Comparison of ENCODE assay signal across 8 cellular contexts in genomic region chr1:161044535-161044907, GRCh38. TPM values are rescaled to one million over a fixed set of nuclear protein-coding genes. Genes with fewer than 3 reads are reported as not detected.
A peak's percentile ranks its signal among the peaks of the same experiment; 100 is the strongest.
DNase-seq lines count a peak whose midpoint lies in the region; ATAC-seq and TF ChIP-seq lines count a peak whose summit lies in the region.

No MANE protein-coding gene starts in this region.

- H3K4me1 ChIP-seq in testis, result peaks cover 8% of the 10 kb centered on the region

- TF ChIP-seq CTCF in kidney epithelial cell (IDR thresholded peaks at IDR 0.05; ENCODE audit: insufficient read depth, low read length, poor library complexity, severe bottlenecking) (no peak), testis (IDR thresholded peaks at IDR 0.05) (no peak)

- no peak for DNase-seq in T-helper 1 cell
- DNase-seq in activated naive CD8-positive, alpha-beta T cell treated with anti-CD3 and anti-CD28 coated beads, Interleukin-2, amount 50 U/mL, for 24 hours, result no peak
- no peak for DNase-seq in kidney epithelial cell (ENCODE audit: low read depth)
- DNase-seq in testis, result no peak
- no peak for DNase-seq in RPMI8226
- DNase-seq in NCI-H345 treated with DMSO at 0.1 percent for 48 hours (lab: John Stamatoyannopoulos, UW; ENCODE audit: unreplicated experiment), result no peak

- intact Hi-C loops in testis (cut with DNase I; ENCODE audit: low total_unique reads), result no loop called here

- H3K27ac ChIP-seq in testis, result peak overlapping the region; percentile 91 to 92

- no peaks in the 10 kb centered on the region for H3K27me3 Mint-ChIP-seq in T-helper 1 cell treated with Interleukin-12 subunit alpha and Interleukin-12 subunit beta and Interleukin-4 antibody, amounts not matched to agents 30 μg/mL and 1 μg/mL, for 36 hours (ENCODE audit: low read depth)
- no peaks in the 10 kb centered on the region for H3K27me3 Mint-ChIP-seq in activated naive CD8-positive, alpha-beta T cell treated with anti-CD3 and anti-CD28 coated beads, Interleukin-2, amount 50 U/mL, for 24 hours

- H3K36me3 ChIP-seq in kidney epithelial cell (ENCODE audit: control insufficient read depth, insufficient read depth, low read length) (peaks cover 3% of the 10 kb centered on the region), testis (ENCODE audit: low read depth, missing control alignments) (no peaks in the 10 kb centered on the region)

- peaks cover 34% of the 10 kb centered on the region for H3K4me1 Mint-ChIP-seq in T-helper 1 cell treated with Interleukin-12 subunit alpha and Interleukin-12 subunit beta and Interleukin-4 antibody, amounts not matched to agents 30 μg/mL and 1 μg/mL, for 36 hours (ENCODE audit: low read depth)
- peaks cover 54% of the 10 kb centered on the region for H3K4me1 Mint-ChIP-seq in activated naive CD8-positive, alpha-beta T cell treated with anti-CD3 and anti-CD28 coated beads, Interleukin-2, amount 50 U/mL, for 24 hours

- peak overlapping the region; percentile 66 for H3K4me3 ChIP-seq in kidney epithelial cell (ENCODE audit: low read depth, low read length)
- H3K4me3 ChIP-seq in testis, result peak overlapping the region; percentile 77 to 98

- peaks cover 64% of the 10 kb centered on the region for H3K36me3 Mint-ChIP-seq in T-helper 1 cell treated with Interleukin-12 subunit alpha and Interleukin-12 subunit beta and Interleukin-4 antibody, amounts not matched to agents 30 μg/mL and 1 μg/mL, for 36 hours (ENCODE audit: low read depth)
- H3K36me3 Mint-ChIP-seq in activated naive CD8-positive, alpha-beta T cell treated with anti-CD3 and anti-CD28 coated beads, Interleukin-2, amount 50 U/mL, for 24 hours (ENCODE audit: low read depth), result peaks cover 76% of the 10 kb centered on the region

- ATAC-seq in activated naive CD8-positive, alpha-beta T cell treated with anti-CD3 and anti-CD28 coated beads, Interleukin-2, amount 50 U/mL, for 24 hours, result no peak
- ATAC-seq in GM19395 (IDR thresholded peaks at IDR 0.05; ENCODE audit: unreplicated experiment), result no peak

- H3K9me3 ChIP-seq in testis, result no peaks in the 10 kb centered on the region

- TF ChIP-seq POLR2A in testis (IDR thresholded peaks at IDR 0.05), result no peak

- peak overlapping the region; percentile 98 for H3K27ac Mint-ChIP-seq in T-helper 1 cell treated with Interleukin-12 subunit alpha and Interleukin-12 subunit beta and Interleukin-4 antibody, amounts not matched to agents 30 μg/mL and 1 μg/mL, for 36 hours
- H3K27ac Mint-ChIP-seq in activated naive CD8-positive, alpha-beta T cell treated with anti-CD3 and anti-CD28 coated beads, Interleukin-2, amount 50 U/mL, for 24 hours, result peak overlapping the region; percentile 96

- no peaks in the 10 kb centered on the region for H3K27me3 ChIP-seq in kidney epithelial cell (ENCODE audit: control insufficient read depth, insufficient read depth, low read length)
- H3K27me3 ChIP-seq in testis, result no peaks in the 10 kb centered on the region

- H3K9me3 Mint-ChIP-seq in T-helper 1 cell treated with Interleukin-12 subunit alpha and Interleukin-12 subunit beta and Interleukin-4 antibody, amounts not matched to agents 30 μg/mL and 1 μg/mL, for 36 hours, result no peaks in the 10 kb centered on the region
- peaks cover 4% of the 10 kb centered on the region for H3K9me3 Mint-ChIP-seq in activated naive CD8-positive, alpha-beta T cell treated with anti-CD3 and anti-CD28 coated beads, Interleukin-2, amount 50 U/mL, for 24 hours

- H3K4me3 Mint-ChIP-seq in T-helper 1 cell treated with Interleukin-12 subunit alpha and Interleukin-12 subunit beta and Interleukin-4 antibody, amounts not matched to agents 30 μg/mL and 1 μg/mL, for 36 hours, result peak overlapping the region; percentile 84
- H3K4me3 Mint-ChIP-seq in activated naive CD8-positive, alpha-beta T cell treated with anti-CD3 and anti-CD28 coated beads, Interleukin-2, amount 50 U/mL, for 24 hours, result peak overlapping the region; percentile 91

RNA-seq across cellular contexts. Expression of gene USF1, which starts 1.3 kb away (rescaled TPM):
- total RNA-seq in kidney epithelial cell (45.9 and 55.7 TPM in 2 replicates), testis (10 to 100 TPM; 50.8 to 61.9 TPM)
- 38.8 TPM for polyA plus RNA-seq in testis (ENCODE audit: insufficient read depth, low read depth, low replicate concordance)

RNA-seq across cellular contexts. Expression of gene TSTD1, which starts 5.8 kb away (rescaled TPM):
- total RNA-seq in kidney epithelial cell, result 112 and 116 TPM in 2 replicates
- total RNA-seq in testis, result 100 to 1,000 TPM; 100 to 103 TPM
- polyA plus RNA-seq in testis (ENCODE audit: insufficient read depth, low read depth, low replicate concordance), result 52.2 TPM

RNA-seq across cellular contexts. Expression of gene F11R, which starts 23.6 kb away (rescaled TPM):
- total RNA-seq in kidney epithelial cell, result 81.7 and 87.0 TPM in 2 replicates
- 10 to 100 TPM; 34.5 to 38.3 TPM for total RNA-seq in testis
- 54.0 TPM for polyA plus RNA-seq in testis (ENCODE audit: insufficient read depth, low read depth, low replicate concordance)

RNA-seq across cellular contexts. Expression of gene ARHGAP30, which starts 25.2 kb away (rescaled TPM):
- total RNA-seq in kidney epithelial cell, result 0.07 and 0.42 TPM in 2 replicates
- 1 to 10 TPM in 1 of 2 donors, under 1 TPM in 1; 0.79 to 1.6 TPM for total RNA-seq in testis
- 5.4 TPM for polyA plus RNA-seq in testis (ENCODE audit: insufficient read depth, low read depth, low replicate concordance)

RNA-seq across cellular contexts. Expression of gene NECTIN4, which starts 44.8 kb away (rescaled TPM):
- total RNA-seq in kidney epithelial cell, result 13.1 and 13.6 TPM in 2 replicates
- total RNA-seq in testis, result 1 to 10 TPM in 1 of 2 donors, under 1 TPM in 1; 0.63 to 1.2 TPM
- 1.3 TPM for polyA plus RNA-seq in testis (ENCODE audit: insufficient read depth, low read depth, low replicate concordance)
